Comparison of ENCODE assay signal across 27 cellular contexts in genomic region chr11:79959318-79959717, GRCh38.
"Had no signal": no experiment of that assay in that cellular context is flagged by ENCODE, and none has a peak within 500 bp of the region (broad histone marks: within the 10 kb centered on the region; RNA-seq: fewer than 3 reads in every experiment).

No MANE protein-coding gene starts in this region.

- H3K27me3 Mint-ChIP-seq: dendritic cell treated with granulocyte-macrophage colony-stimulating factor and Interleukin-4, amounts not matched to agents 40 ng/mL and 50 ng/mL, for 4 days; effector memory CD8-positive, alpha-beta T cell had no signal

- FAIRE-seq: endothelial cell of umbilical vein had no signal

- H3K4me3 ChIP-seq: colonic mucosa, coronary artery, dorsolateral prefrontal cortex, esophagus muscularis mucosa, esophagus squamous epithelium, gastrocnemius medialis, gastroesophageal sphincter, heart left ventricle, heart right ventricle, hepatocyte had no signal

- H3K27ac Mint-ChIP-seq: dendritic cell treated with granulocyte-macrophage colony-stimulating factor and Interleukin-4, amounts not matched to agents 40 ng/mL and 50 ng/mL, for 4 days; effector memory CD8-positive, alpha-beta T cell; endodermal cell had no signal

- H3K27ac ChIP-seq: colonic mucosa, coronary artery, dorsolateral prefrontal cortex, epithelial cell of prostate, esophagus muscularis mucosa, esophagus squamous epithelium, foreskin keratinocyte, gastrocnemius medialis, gastroesophageal sphincter, heart left ventricle, heart right ventricle, hepatocyte had no signal

- H3K27me3 ChIP-seq: colonic mucosa, dorsolateral prefrontal cortex, esophagus muscularis mucosa, esophagus squamous epithelium, gastrocnemius medialis, gastroesophageal sphincter, heart left ventricle, heart right ventricle, hepatocyte had no signal

- H3K36me3 ChIP-seq: colonic mucosa, esophagus muscularis mucosa, esophagus squamous epithelium, gastrocnemius medialis, gastroesophageal sphincter, heart left ventricle, heart right ventricle had no signal

- DNase-seq: colonic mucosa; cortex of kidney; dermis blood vessel endothelial cell; dorsolateral prefrontal cortex; effector CD4-positive, alpha-beta T cell; effector CD8-positive, alpha-beta T cell; effector memory CD4-positive, alpha-beta T cell; effector memory CD8-positive, alpha-beta T cell; endodermal cell; erythroblast; esophagus squamous epithelium; foreskin fibroblast; foreskin keratinocyte; foreskin melanocyte; gastrocnemius medialis; glutamatergic neuron; head of caudate nucleus; heart left ventricle; heart right ventricle had no signal

- H3K4me1 ChIP-seq: colonic mucosa, esophagus muscularis mucosa, esophagus squamous epithelium, foreskin keratinocyte, gastroesophageal sphincter, heart right ventricle had no signal

- H3K9me3 ChIP-seq: colonic mucosa had no signal

- ATAC-seq: effector memory CD8-positive, alpha-beta T cell; esophagus mucosa; foreskin keratinocyte; gastrocnemius medialis; gastroesophageal sphincter; heart left ventricle; heart right ventricle had no signal

- H3K4me3 Mint-ChIP-seq: dendritic cell treated with granulocyte-macrophage colony-stimulating factor and Interleukin-4, amounts not matched to agents 40 ng/mL and 50 ng/mL, for 4 days; effector memory CD8-positive, alpha-beta T cell; endodermal cell had no signal
